In genomic region chr2:239532305-239532649, GRCh38 we compare ENCODE assay signal across 15 cellular contexts.
A peak's percentile ranks its signal among the peaks of the same experiment; 100 is the strongest.
DNase-seq lines count a peak whose midpoint lies in the region; ATAC-seq, FAIRE-seq and TF ChIP-seq lines count a peak whose summit lies in the region.
"Had no signal": no experiment of that assay in that cellular context is flagged by ENCODE, and none has a peak within 500 bp of the region (broad histone marks: within the 10 kb centered on the region; RNA-seq: fewer than 3 reads in every experiment).

No MANE protein-coding gene starts in this region.

- TF ChIP-seq POLR2A in sigmoid colon (IDR thresholded peaks at IDR 0.05) = no peak

- H3K27me3 ChIP-seq in RWPE2 (ENCODE audit: insufficient read depth, poor library complexity, severe bottlenecking) (no peaks in the 10 kb centered on the region), ectodermal cell (ENCODE audit: control insufficient read depth, insufficient read depth, low read length, poor library complexity, severe bottlenecking) (no peaks in the 10 kb centered on the region), neural cell (ENCODE audit: insufficient read depth, low read depth, low read length) (no peaks in the 10 kb centered on the region), sigmoid colon (no peaks in the 10 kb centered on the region)

- no peak for TF ChIP-seq CTCF in RWPE2 (IDR thresholded peaks at IDR 0.05; ENCODE audit: poor library complexity, severe bottlenecking)
- no peak for TF ChIP-seq CTCF in neural cell (IDR thresholded peaks at IDR 0.05; ENCODE audit: poor library complexity, severe bottlenecking)
- no peak for TF ChIP-seq CTCF in sigmoid colon (IDR thresholded peaks at IDR 0.05)

- H3K4me3 ChIP-seq in RWPE2 (ENCODE audit: severe bottlenecking) = no peak overlapping the region
- H3K4me3 ChIP-seq in ectodermal cell (ENCODE audit: insufficient read depth, low read depth, low read length) = no peak overlapping the region
- H3K4me3 ChIP-seq in neural cell (ENCODE audit: low read length) = peak overlapping the region; percentile 19
- no peak overlapping the region for H3K4me3 ChIP-seq in sigmoid colon
- H3K4me3 ChIP-seq: A549, GM23338 had no signal

- H4K20me1 ChIP-seq in neural cell (ENCODE audit: insufficient read depth) = no peaks in the 10 kb centered on the region

- intact Hi-C loops in sigmoid colon (cut with DNase I) = no loop called here

- DNase-seq in RWPE2 (ENCODE audit: low spot score) (peak; percentile 8), urothelium cell line (ENCODE audit: low spot score) (no peak), SIG-M5 (lab: John Stamatoyannopoulos, UW) (no peak), sigmoid colon (no peak)
- no peak for DNase-seq in stimulated activated CD4-positive, alpha-beta T cell treated with anti-CD3 and anti-CD28 coated beads, Interleukin-4, amount 100 ng/mL, for 24 hours
- DNase-seq: CD4-positive, CD25-positive, alpha-beta regulatory T cell; GF-D8; H9; IMR-90 had no signal

- H3K9me3 ChIP-seq in RWPE2 (ENCODE audit: severe bottlenecking) (no peaks in the 10 kb centered on the region), ectodermal cell (ENCODE audit: control insufficient read depth, low read length) (no peaks in the 10 kb centered on the region), neural cell (ENCODE audit: low read length) (no peaks in the 10 kb centered on the region), sigmoid colon (peaks cover 0 to 3% (median 0%) of the 10 kb centered on the region in 4 donors)

- H3F3A ChIP-seq in neural cell (ENCODE audit: insufficient read depth, low read length, poor library complexity, severe bottlenecking) = no peaks in the 10 kb centered on the region

- no peak overlapping the region for H3K4me2 ChIP-seq in neural cell (ENCODE audit: low read length)
- H3K4me2 ChIP-seq: A549, GM23338 had no signal

- H3K4me1 ChIP-seq in RWPE2 (ENCODE audit: insufficient read depth, poor library complexity, severe bottlenecking) (no peaks in the 10 kb centered on the region), ectodermal cell (ENCODE audit: control insufficient read depth, insufficient read depth, low read length) (peaks cover 18% of the 10 kb centered on the region), sigmoid colon (peaks cover 0 to 6% (median 3%) of the 10 kb centered on the region in 4 donors)
- H3K4me1 ChIP-seq: A549 had no signal

- TF ChIP-seq EP300 in neural cell (conservative IDR thresholded peaks at IDR 0.05; ENCODE audit: poor library complexity, severe bottlenecking) (no peak), sigmoid colon (IDR thresholded peaks at IDR 0.05) (no peak)

- ATAC-seq in RWPE2 (ENCODE audit: low read depth) (no peak), HG02678 (IDR thresholded peaks at IDR 0.05; ENCODE audit: unreplicated experiment) (no peak)
- ATAC-seq: A549, GM23338 had no signal

- no peaks in the 10 kb centered on the region for H3K79me2 ChIP-seq in neural cell (replicated peaks; ENCODE audit: insufficient read depth, low read length)

- H3K36me3 ChIP-seq in RWPE2 (ENCODE audit: low read depth) (no peaks in the 10 kb centered on the region), ectodermal cell (ENCODE audit: control insufficient read depth, insufficient read depth, low read length) (no peaks in the 10 kb centered on the region), neural cell (ENCODE audit: insufficient read depth, low read length) (no peaks in the 10 kb centered on the region), sigmoid colon (no peaks in the 10 kb centered on the region)

- no peak overlapping the region for H2AFZ ChIP-seq in neural cell (ENCODE audit: low read depth, low read length)
- H2AFZ ChIP-seq: GM23338 had no signal

- H3K9me2 ChIP-seq in neural cell (ENCODE audit: insufficient read depth, low read length) = no peaks in the 10 kb centered on the region

- no peak for TF ChIP-seq RAD21 in neural cell (conservative IDR thresholded peaks at IDR 0.05)

- FAIRE-seq in urothelium cell line (lab: Jason Lieb, UNC) = peak; percentile 61
- FAIRE-seq: A549 had no signal

- no peak overlapping the region for H3K27ac ChIP-seq in RWPE2 (ENCODE audit: poor library complexity, severe bottlenecking)
- peak overlapping the region; percentile 54 for H3K27ac ChIP-seq in ectodermal cell (ENCODE audit: insufficient read depth, low read depth, low read length, poor library complexity, severe bottlenecking)
- H3K27ac ChIP-seq in neural cell (ENCODE audit: low read length) = no peak overlapping the region
- H3K27ac ChIP-seq in sigmoid colon = no peak overlapping the region
- H3K27ac ChIP-seq: A549, HL-60 had no signal

- peak overlapping the region; percentile 29 for H3K9ac ChIP-seq in neural cell (ENCODE audit: low read length)

- 92 to 93% methylated on average over 18 of the region's 18 CpGs for WGBS in ectodermal cell, 2 experiments
- WGBS in sigmoid colon, 2 donors = 90 to 91% methylated on average over 18 of the region's 18 CpGs

TF ChIP-seq in neural cell, 6 proteins besides CTCF, POLR2A, EP300 and RAD21:
- TF ChIP-seq REST (IDR thresholded peaks at IDR 0.05; ENCODE audit: borderline replicate concordance) = no peak
- TF ChIP-seq POLR2AphosphoS5 (IDR thresholded peaks at IDR 0.05) = peak; percentile 10
